In the genomic region with DNA sequence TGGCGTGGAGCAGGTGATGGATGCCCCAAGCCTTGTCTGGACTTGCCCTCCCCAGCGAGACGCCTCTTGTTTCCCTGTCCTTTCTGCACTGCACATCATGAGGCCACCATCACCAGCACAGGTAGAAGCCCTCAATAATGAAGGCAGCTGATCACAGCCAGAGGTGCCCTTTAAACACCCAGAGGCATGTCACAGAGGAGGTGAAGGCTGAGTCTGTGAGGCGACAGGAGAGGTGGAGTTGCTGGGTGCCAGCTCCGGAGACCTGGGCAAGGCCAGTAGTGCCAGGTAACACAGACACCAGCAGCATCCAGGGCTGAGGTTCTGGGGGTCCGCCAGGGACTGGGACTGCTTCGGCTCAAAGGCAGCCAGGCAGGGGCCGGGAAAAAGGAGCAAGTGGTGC, we compare ENCODE assay signal across 18 cellular contexts.
"Had no signal": no experiment of that assay in that cellular context is flagged by ENCODE, and none has a peak within 500 bp of the region (broad histone marks: within the 10 kb centered on the region; RNA-seq: fewer than 3 reads in every experiment).

No MANE protein-coding gene starts in this region.

- H3K4me3 ChIP-seq: cardiac muscle cell, heart left ventricle, stomach, suprapubic skin, tibial nerve had no signal

- H3K36me3 ChIP-seq: cardiac muscle cell, heart left ventricle, stomach, suprapubic skin, tibial nerve had no signal

- H3K27ac ChIP-seq: cardiac muscle cell, heart left ventricle, stomach, suprapubic skin, tibial nerve had no signal

- H3K4me1 ChIP-seq: heart left ventricle, stomach, suprapubic skin, tibial nerve had no signal

- DNase-seq: activated CD4-positive, alpha-beta T cell treated with anti-CD3 and anti-CD28 coated beads for 4 hours; activated CD4-positive, CD25-positive, alpha-beta regulatory T cell; activated CD8-positive, alpha-beta T cell treated with anti-CD3 and anti-CD28 coated beads, Interleukin-2, amount 10 ng/mL, durations not matched to agents 7 days and 5 days; activated naive CD4-positive, alpha-beta T cell treated with anti-CD3 and anti-CD28 coated beads, Interleukin-2, amount 10 ng/mL, durations not matched to agents 7 days and 5 days; activated T-cell treated with anti-CD3 and anti-CD28 coated beads, Interleukin-2, amount 50 U/mL, for 48 hours; amygdala; heart left ventricle; mesendoderm; naive thymus-derived CD4-positive, alpha-beta T cell; small intestine; stimulated activated CD4-positive, alpha-beta T cell treated with anti-CD3 and anti-CD28 coated beads, Interleukin-2, amount 100 ng/mL, for 24 hours; stomach; T-helper 17 cell had no signal

- H3K9me3 ChIP-seq: heart left ventricle, stomach, suprapubic skin, tibial nerve had no signal

- H3K27me3 ChIP-seq: cardiac muscle cell, tibial nerve had no signal

- ATAC-seq: activated CD8-positive, alpha-beta T cell treated with anti-CD3 and anti-CD28 coated beads, Interleukin-2, amount 10 ng/mL, durations not matched to agents 7 days and 5 days; heart left ventricle; naive thymus-derived CD4-positive, alpha-beta T cell; sciatic nerve; stimulated activated memory B cell treated with anti-CD40 and anti-IgM and Interleukin-4, amounts not matched to agents 10 μg/mL and 1 μg/mL and 100 μg/mL, for 72 hours; T-helper 17 cell had no signal
